Comparison of ENCODE assay signal across 8 cellular contexts in the genomic region with DNA sequence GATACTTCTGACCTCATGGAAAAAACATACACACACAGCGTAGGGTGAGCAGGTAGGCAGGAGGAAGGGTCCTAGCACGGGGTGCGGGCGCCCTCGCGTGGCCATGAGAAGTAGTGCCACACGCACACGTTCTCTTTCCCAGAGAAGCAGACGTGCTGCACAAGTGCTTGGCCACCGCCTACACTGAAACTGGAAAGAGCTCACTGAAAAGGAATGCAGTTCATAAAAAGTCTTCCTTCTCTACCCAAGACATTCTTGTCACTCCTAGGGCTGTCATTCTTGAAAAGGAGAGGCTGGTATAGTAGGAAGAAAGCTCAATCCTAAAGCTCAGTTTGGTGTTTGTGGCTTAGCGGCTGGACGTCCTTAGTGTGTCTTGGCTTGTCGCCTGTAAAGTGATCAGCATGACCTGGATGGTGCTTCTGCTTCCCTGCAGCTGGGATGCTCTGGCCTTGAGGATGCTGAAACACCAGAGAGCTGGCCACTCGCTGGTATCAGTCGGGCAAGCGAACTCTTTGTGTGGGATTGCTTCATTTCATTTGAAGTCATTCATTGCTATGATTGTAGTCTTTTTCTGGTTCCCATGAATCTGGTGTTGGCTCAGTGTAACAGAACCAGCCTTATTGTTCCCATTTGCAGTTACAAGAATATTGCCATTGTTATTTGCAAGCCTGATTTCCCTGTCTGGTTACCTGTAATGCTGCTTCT.
A peak's percentile ranks its signal among the peaks of the same experiment; 100 is the strongest.
DNase-seq lines count a peak whose midpoint lies in the region; ATAC-seq lines count a peak whose summit lies in the region.

No MANE protein-coding gene starts in this region.

- ATAC-seq in GM19043 (IDR thresholded peaks at IDR 0.05; ENCODE audit: low read depth, unreplicated experiment), result peak; percentile 92
- peak; percentile 80 for ATAC-seq in HG03108 (IDR thresholded peaks at IDR 0.05; ENCODE audit: unreplicated experiment)
- peak; percentile 84 to 93 for ATAC-seq in left cardiac atrium
- ATAC-seq in sciatic nerve, result peak; percentile 93

- DNase-seq in DMS153 treated with DMSO at 0.1 percent for 48 hours (lab: John Stamatoyannopoulos, UW; ENCODE audit: unreplicated experiment) (peak; percentile 58), NCI-H774 (lab: John Stamatoyannopoulos, UW) (peak; percentile 18), amniotic epithelial cell (ENCODE audit: low read depth) (peak; percentile 48), left cardiac atrium (peak; percentile 68), sciatic nerve (ENCODE audit: low spot score) (peak; percentile 83), NCI-H187 treated with DMSO at 0.1 percent for 48 hours (lab: John Stamatoyannopoulos, UW) (no peak)

- intact Hi-C loops in left cardiac atrium (cut with DNase I), result loop anchor here (2.0 to 10.0 kb wide), 4 partner anchors 92 to 609 kb away; no protein-coding TSS in a partner anchor
- intact Hi-C loops in sciatic nerve (cut with DNase I), result no loop called here
